ENCODE assay signal across 8 cellular contexts in the genomic region with DNA sequence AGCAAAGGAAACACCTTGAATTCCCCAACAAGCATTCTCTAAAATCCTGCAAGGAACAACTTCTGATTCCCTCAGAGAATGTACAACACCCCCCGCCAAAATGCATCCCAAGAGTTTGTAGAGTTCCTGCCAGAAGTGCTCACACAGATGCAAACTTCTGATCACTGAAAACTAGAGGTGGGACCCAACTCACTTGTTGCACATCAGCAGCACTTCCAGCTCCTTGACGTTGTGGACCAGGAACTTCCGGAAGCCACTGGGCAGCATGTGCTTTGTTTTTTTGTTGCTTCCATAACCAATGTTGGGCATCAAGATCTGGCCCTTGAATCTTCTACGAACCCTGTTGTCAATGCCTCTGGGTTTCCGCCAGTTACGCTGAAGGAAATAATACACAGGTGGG. TPM values are rescaled to one million over a fixed set of nuclear protein-coding genes. Genes with fewer than 3 reads are reported as not detected.
DNase-seq lines count a peak whose midpoint lies in the region; ATAC-seq and TF ChIP-seq lines count a peak whose summit lies in the region.
"Not testable (repeated sequence)": the region's sequence is repeated elsewhere in the genome, so short reads cannot be mapped to it uniquely, and the experiment has no call there.

No MANE protein-coding gene starts in this region.

- CTCF ChIA-PET in HEK293 (lab: Yijun Ruan, JAX): interaction anchor here (1.3 kb wide), 1 partner anchor 221 kb away, joined by 4 read pairs; no protein-coding TSS in a partner anchor
- CTCF ChIA-PET in activated CD4-positive, alpha-beta T cell treated with anti-CD3 and anti-CD28 coated beads, Interleukin-2, amount 10 ng/mL, durations not matched to agents 7 days and 5 days (lab: Charles Lee): interaction anchor here (1.9 kb wide), 1 partner anchor 29 kb away, joined by 5 read pairs; no protein-coding TSS in a partner anchor
- CTCF ChIA-PET in naive thymus-derived CD4-positive, alpha-beta T cell (lab: Charles Lee): not testable (repeated sequence)

- H3K4me3 ChIP-seq in CD4-positive, CD25-positive, alpha-beta regulatory T cell (ENCODE audit: low read depth, low read length): peak overlapping the region; percentile 80
- not testable (repeated sequence) for H3K4me3 ChIP-seq in HEK293 (ENCODE audit: low read depth, low read length); OCI-LY3 (ENCODE audit: low read length); naive thymus-derived CD4-positive, alpha-beta T cell (ENCODE audit: low read length)
- peak overlapping the region; percentile 89 for H3K4me3 ChIP-seq in adipocyte (ENCODE audit: low read length)
- H3K4me3 ChIP-seq in fibroblast of lung (replicated peaks in 1 of 4; ENCODE audit: control extremely low read depth in 1 of 4, insufficient read depth in 1 of 4, low read depth in 3 of 4, low read length in 4 of 4): peak overlapping the region; percentile 9 to 100 (median 69)

- H3K9me3 ChIP-seq in CD4-positive, CD25-positive, alpha-beta regulatory T cell (ENCODE audit: control insufficient read depth in 2 of 2, low read length in 2 of 2); HEK293 (ENCODE audit: control insufficient read depth, insufficient read depth, low read depth, low read length); OCI-LY3 (ENCODE audit: insufficient read depth, low read length); adipocyte (ENCODE audit: control insufficient read depth, low read length); fibroblast of lung (ENCODE audit: control insufficient read depth, insufficient read depth, low read depth, low read length); naive thymus-derived CD4-positive, alpha-beta T cell (ENCODE audit: control insufficient read depth in 2 of 3, low read length in 3 of 3): not testable (repeated sequence)

- peak overlapping the region in 2 of 3 donors; percentile 35 to 64 for H3K27ac Mint-ChIP-seq in CD4-positive, CD25-positive, alpha-beta regulatory T cell
- peak overlapping the region; percentile 100 for H3K27ac Mint-ChIP-seq in activated CD4-positive, alpha-beta T cell treated with anti-CD3 and anti-CD28 coated beads, Interleukin-2, amount 10 ng/mL, durations not matched to agents 7 days and 5 days
- peak overlapping the region in 4 of 9 donors; percentile 70 to 100 (median 100) for H3K27ac Mint-ChIP-seq in naive thymus-derived CD4-positive, alpha-beta T cell
- peak overlapping the region; percentile 100 for H3K27ac Mint-ChIP-seq in stimulated activated effector memory CD8-positive, alpha-beta T cell treated with anti-CD3 and anti-CD28 coated beads, Interleukin-12 subunit alpha, Interleukin-12 subunit beta, amount 100 ng/mL, for 72 hours

- ATAC-seq in CD4-positive, CD25-positive, alpha-beta regulatory T cell (ENCODE audit: low read depth in 2 of 2); naive thymus-derived CD4-positive, alpha-beta T cell; stimulated activated effector memory CD8-positive, alpha-beta T cell treated with anti-CD3 and anti-CD28 coated beads, Interleukin-12 subunit alpha, Interleukin-12 subunit beta, amount 100 ng/mL, for 72 hours: not testable (repeated sequence)

- H4K20me1 ChIP-seq in OCI-LY3 (ENCODE audit: insufficient read depth, low read length): peaks cover 66% of the 10 kb centered on the region
- not testable (repeated sequence) for H4K20me1 ChIP-seq in fibroblast of lung (ENCODE audit: control insufficient read depth, extremely low read depth, insufficient read depth, low read length)

- peak overlapping the region; percentile 94 to 98 (median 97) for H3K4me3 Mint-ChIP-seq in CD4-positive, CD25-positive, alpha-beta regulatory T cell
- peak overlapping the region; percentile 98 for H3K4me3 Mint-ChIP-seq in activated CD4-positive, alpha-beta T cell treated with anti-CD3 and anti-CD28 coated beads, Interleukin-2, amount 10 ng/mL, durations not matched to agents 7 days and 5 days
- H3K4me3 Mint-ChIP-seq in naive thymus-derived CD4-positive, alpha-beta T cell: peak overlapping the region; percentile 5 to 97 (median 92)
- H3K4me3 Mint-ChIP-seq in stimulated activated effector memory CD8-positive, alpha-beta T cell treated with anti-CD3 and anti-CD28 coated beads, Interleukin-12 subunit alpha, Interleukin-12 subunit beta, amount 100 ng/mL, for 72 hours: peak overlapping the region; percentile 94

- peaks cover 28% of the 10 kb centered on the region for H3K4me1 ChIP-seq in CD4-positive, CD25-positive, alpha-beta regulatory T cell (ENCODE audit: control insufficient read depth, insufficient read depth, low read length, poor library complexity, severe bottlenecking)
- H3K4me1 ChIP-seq in HEK293 (ENCODE audit: control insufficient read depth, insufficient read depth, low read length): not testable (repeated sequence)
- H3K4me1 ChIP-seq in OCI-LY3 (ENCODE audit: low read length) (peaks cover 24% of the 10 kb centered on the region), adipocyte (ENCODE audit: control insufficient read depth, insufficient read depth, low read length) (peaks cover 40% of the 10 kb centered on the region), fibroblast of lung (ENCODE audit: control insufficient read depth, extremely low read depth, insufficient read depth, low read length) (peaks cover 19% of the 10 kb centered on the region)
- H3K4me1 ChIP-seq in naive thymus-derived CD4-positive, alpha-beta T cell (ENCODE audit: control insufficient read depth in 2 of 2, insufficient read depth in 2 of 2, low read length in 2 of 2): peaks cover 16 to 28% of the 10 kb centered on the region in 2 donors

- not testable (repeated sequence) for H3K27me3 ChIP-seq in CD4-positive, CD25-positive, alpha-beta regulatory T cell (ENCODE audit: control insufficient read depth, insufficient read depth, low read length); OCI-LY3 (ENCODE audit: low read depth, low read length); adipocyte (replicated peaks; ENCODE audit: control insufficient read depth, insufficient read depth, low read length); fibroblast of lung (ENCODE audit: control insufficient read depth, insufficient read depth, low read length); naive thymus-derived CD4-positive, alpha-beta T cell (ENCODE audit: control insufficient read depth in 2 of 2, insufficient read depth in 2 of 2, low read length in 2 of 2)

- TF ChIP-seq CTCF in HEK293 (tag by site-specific recombination; IDR thresholded peaks at IDR 0.05); OCI-LY3 (IDR thresholded peaks at IDR 0.05; ENCODE audit: low read depth, low read length); fibroblast of lung (conservative IDR thresholded peaks at IDR 0.05 in 1 of 2, IDR thresholded peaks at IDR 0.05 in 1 of 2; ENCODE audit: low read depth in 1 of 2, low read length in 2 of 2): not testable (repeated sequence)

- DNase-seq in CD4-positive, CD25-positive, alpha-beta regulatory T cell; activated CD4-positive, alpha-beta T cell treated with anti-CD3 and anti-CD28 coated beads, Interleukin-2, amount 10 ng/mL, durations not matched to agents 7 days and 5 days; adipocyte (ENCODE audit: low read depth); fibroblast of lung (ENCODE audit: low read depth in 2 of 2); naive thymus-derived CD4-positive, alpha-beta T cell; stimulated activated effector memory CD8-positive, alpha-beta T cell treated with anti-CD3 and anti-CD28 coated beads, Interleukin-12 subunit alpha, Interleukin-12 subunit beta, amount 100 ng/mL, for 72 hours (ENCODE audit: low spot score in 2 of 2): not testable (repeated sequence)

- peak overlapping the region; percentile 72; the same call in 1 of the 2 replicates for H3K4me2 ChIP-seq in OCI-LY3 (ENCODE audit: low read length)
- H3K4me2 ChIP-seq in fibroblast of lung (ENCODE audit: extremely low read depth, insufficient read depth, low read length): peak overlapping the region; percentile 97

- H3K27ac ChIP-seq in CD4-positive, CD25-positive, alpha-beta regulatory T cell (ENCODE audit: insufficient read depth, low read length, poor library complexity, severe bottlenecking): peak overlapping the region; percentile 98
- not testable (repeated sequence) for H3K27ac ChIP-seq in HEK293 (ENCODE audit: extremely low read depth, low read depth, low read length); OCI-LY3 (ENCODE audit: low read length); fibroblast of lung (ENCODE audit: insufficient read depth, low read length); naive thymus-derived CD4-positive, alpha-beta T cell (ENCODE audit: low read depth, low read length)

- H3K27me3 Mint-ChIP-seq in CD4-positive, CD25-positive, alpha-beta regulatory T cell; activated CD4-positive, alpha-beta T cell treated with anti-CD3 and anti-CD28 coated beads, Interleukin-2, amount 10 ng/mL, durations not matched to agents 7 days and 5 days; naive thymus-derived CD4-positive, alpha-beta T cell: not testable (repeated sequence)

- not testable (repeated sequence) for H2AFZ ChIP-seq in OCI-LY3 (ENCODE audit: low read depth, low read length); fibroblast of lung (ENCODE audit: low read length)

- peaks cover 13 to 60% (median 48%) of the 10 kb centered on the region in 4 donors for H3K4me1 Mint-ChIP-seq in CD4-positive, CD25-positive, alpha-beta regulatory T cell
- peaks cover 52% of the 10 kb centered on the region for H3K4me1 Mint-ChIP-seq in activated CD4-positive, alpha-beta T cell treated with anti-CD3 and anti-CD28 coated beads, Interleukin-2, amount 10 ng/mL, durations not matched to agents 7 days and 5 days
- H3K4me1 Mint-ChIP-seq in naive thymus-derived CD4-positive, alpha-beta T cell: peaks cover 31 to 54% (median 47%) of the 10 kb centered on the region in 7 donors
- H3K4me1 Mint-ChIP-seq in stimulated activated effector memory CD8-positive, alpha-beta T cell treated with anti-CD3 and anti-CD28 coated beads, Interleukin-12 subunit alpha, Interleukin-12 subunit beta, amount 100 ng/mL, for 72 hours: peaks cover 58% of the 10 kb centered on the region

- H3K9ac ChIP-seq in OCI-LY3 (ENCODE audit: low read length); fibroblast of lung (ENCODE audit: insufficient read depth, low read length): not testable (repeated sequence)
- H3K9ac ChIP-seq in adipocyte (ENCODE audit: low read length): peak overlapping the region; percentile 13

- POLR2A ChIA-PET in HEK293 (lab: Yijun Ruan, JAX); activated CD4-positive, alpha-beta T cell treated with anti-CD3 and anti-CD28 coated beads, Interleukin-2, amount 10 ng/mL, durations not matched to agents 7 days and 5 days (lab: Charles Lee); naive thymus-derived CD4-positive, alpha-beta T cell (lab: Charles Lee): not testable (repeated sequence)

- peaks cover 56% of the 10 kb centered on the region for H3K36me3 ChIP-seq in CD4-positive, CD25-positive, alpha-beta regulatory T cell (ENCODE audit: control insufficient read depth, insufficient read depth, low read length)
- peaks cover 27 to 69% of the 10 kb centered on the region in 2 experiments for H3K36me3 ChIP-seq in HEK293 (ENCODE audit: control insufficient read depth in 2 of 2, insufficient read depth in 1 of 2, low read length in 2 of 2)
- peaks cover 65% of the 10 kb centered on the region for H3K36me3 ChIP-seq in OCI-LY3 (replicated peaks; ENCODE audit: low read depth, low read length)
- H3K36me3 ChIP-seq in adipocyte (ENCODE audit: control insufficient read depth, insufficient read depth, low read length, severe bottlenecking): peaks cover 57% of the 10 kb centered on the region
- peaks cover 41% of the 10 kb centered on the region for H3K36me3 ChIP-seq in fibroblast of lung (ENCODE audit: control insufficient read depth, insufficient read depth, low read length)
- peaks cover 11 to 62% (median 36%) of the 10 kb centered on the region in 3 experiments for H3K36me3 ChIP-seq in naive thymus-derived CD4-positive, alpha-beta T cell (ENCODE audit: control insufficient read depth in 2 of 3, insufficient read depth in 3 of 3, low read length in 3 of 3)

- H3K9me3 Mint-ChIP-seq in CD4-positive, CD25-positive, alpha-beta regulatory T cell; activated CD4-positive, alpha-beta T cell treated with anti-CD3 and anti-CD28 coated beads, Interleukin-2, amount 10 ng/mL, durations not matched to agents 7 days and 5 days; naive thymus-derived CD4-positive, alpha-beta T cell; stimulated activated effector memory CD8-positive, alpha-beta T cell treated with anti-CD3 and anti-CD28 coated beads, Interleukin-12 subunit alpha, Interleukin-12 subunit beta, amount 100 ng/mL, for 72 hours: not testable (repeated sequence)

- intact Hi-C loops in naive thymus-derived CD4-positive, alpha-beta T cell (cut with micrococcal nuclease): loop anchor here in 1 of 2 donors (1.0 kb wide), 1 partner anchor 282 kb away; a partner anchor contains a TSS

- peaks cover 55% of the 10 kb centered on the region for H3K79me2 ChIP-seq in OCI-LY3 (ENCODE audit: low read length)
- H3K79me2 ChIP-seq in fibroblast of lung (ENCODE audit: control insufficient read depth, insufficient read depth, low read length): peaks cover 55% of the 10 kb centered on the region

- peaks cover 34% of the 10 kb centered on the region for H3K36me3 Mint-ChIP-seq in CD4-positive, CD25-positive, alpha-beta regulatory T cell
- peaks cover 66% of the 10 kb centered on the region for H3K36me3 Mint-ChIP-seq in activated CD4-positive, alpha-beta T cell treated with anti-CD3 and anti-CD28 coated beads, Interleukin-2, amount 10 ng/mL, durations not matched to agents 7 days and 5 days (ENCODE audit: low read depth)
- H3K36me3 Mint-ChIP-seq in naive thymus-derived CD4-positive, alpha-beta T cell: peaks cover 0 to 36% (median 25%) of the 10 kb centered on the region in 5 donors
- H3K36me3 Mint-ChIP-seq in stimulated activated effector memory CD8-positive, alpha-beta T cell treated with anti-CD3 and anti-CD28 coated beads, Interleukin-12 subunit alpha, Interleukin-12 subunit beta, amount 100 ng/mL, for 72 hours: peaks cover 77% of the 10 kb centered on the region

RNA-seq across cellular contexts. Expression of a gene that starts 2.2 kb away (rescaled TPM):
- 2,250 TPM for total RNA-seq in CD4-positive, CD25-positive, alpha-beta regulatory T cell
- polyA plus RNA-seq in CD4-positive, CD25-positive, alpha-beta regulatory T cell: 1,000 to 10,000 TPM; 2,316 to 3,950 (median 3,295) TPM
- 1,000 to 10,000 TPM; 2,113 to 2,760 TPM for total RNA-seq in activated CD4-positive, alpha-beta T cell treated with anti-CD3 and anti-CD28 coated beads, Interleukin-2, amount 10 ng/mL, durations not matched to agents 7 days and 5 days
- 1,141 and 1,244 TPM in 2 replicates for total RNA-seq in fibroblast of lung
- polyA plus RNA-seq in fibroblast of lung: 1,855 and 2,018 TPM in 2 replicates
- 2,758 and 2,760 TPM in 2 replicates for polyA plus RNA-seq in fibroblast of lung (2012)
- polyA minus RNA-seq in fibroblast of lung (ENCODE audit: low replicate concordance): 351 and 379 TPM in 2 replicates
- total RNA-seq in naive thymus-derived CD4-positive, alpha-beta T cell: 1,000 to 10,000 TPM; 1,890 to 4,471 (median 4,246) TPM
- polyA plus RNA-seq in naive thymus-derived CD4-positive, alpha-beta T cell: 1,000 to 10,000 TPM; 4,172 to 4,415 TPM

RNA-seq across cellular contexts. Expression of a gene that starts 42.7 kb away (rescaled TPM):
- total RNA-seq in CD4-positive, CD25-positive, alpha-beta regulatory T cell: 0.72 TPM
- polyA plus RNA-seq in CD4-positive, CD25-positive, alpha-beta regulatory T cell: under 1 TPM; 0.63 to 0.98 (median 0.83) TPM
- under 1 TPM; 0.84 to 0.98 TPM for total RNA-seq in activated CD4-positive, alpha-beta T cell treated with anti-CD3 and anti-CD28 coated beads, Interleukin-2, amount 10 ng/mL, durations not matched to agents 7 days and 5 days
- 12.1 and 16.7 TPM in 2 replicates for total RNA-seq in fibroblast of lung
- polyA plus RNA-seq in fibroblast of lung: 1.6 and 2.5 TPM in 2 replicates
- polyA plus RNA-seq in fibroblast of lung (2012): 2.5 and 3.6 TPM in 2 replicates
- polyA minus RNA-seq in fibroblast of lung (ENCODE audit: low replicate concordance): 10.4 and 19.5 TPM in 2 replicates
- total RNA-seq in naive thymus-derived CD4-positive, alpha-beta T cell: 1 to 10 TPM in 4 of 5 experiments, under 1 TPM in 1; 0.15 to 8.2 (median 4.3) TPM
- polyA plus RNA-seq in naive thymus-derived CD4-positive, alpha-beta T cell: 1 to 10 TPM; 3.4 to 5.5 TPM
